Comparison of ENCODE assay signal across 15 cellular contexts in genomic region chr13:110281736-110282135, GRCh38. TPM values are rescaled to one million over a fixed set of nuclear protein-coding genes. Genes with fewer than 3 reads are reported as not detected.
A peak's percentile ranks its signal among the peaks of the same experiment; 100 is the strongest.
DNase-seq lines count a peak whose midpoint lies in the region; ATAC-seq and TF ChIP-seq lines count a peak whose summit lies in the region.
"Had no signal": no experiment of that assay in that cellular context is flagged by ENCODE, and none has a peak within 500 bp of the region (broad histone marks: within the 10 kb centered on the region; RNA-seq: fewer than 3 reads in every experiment).

No MANE protein-coding gene starts in this region.

- no TSS peak for BruUV-seq in IMR-90 (replicated peaks; lab: Mats Ljungman, UMichigan)

- H2BK120ac ChIP-seq in IMR-90 (ENCODE audit: low read depth, low read length): no peak overlapping the region

- H3K79me1 ChIP-seq in IMR-90 (ENCODE audit: low read depth in 1 of 2, low read length in 2 of 2): peaks cover 29 to 92% of the 10 kb centered on the region in 2 experiments

- no peak overlapping the region for H2BK20ac ChIP-seq in IMR-90 (ENCODE audit: low read depth, low read length)

- H3K4me1 Mint-ChIP-seq in chondrocyte (ENCODE audit: low read depth) (peaks cover 98% of the 10 kb centered on the region), mesothelial cell of epicardium (peaks cover 6% of the 10 kb centered on the region)
- H3K4me1 Mint-ChIP-seq: CD8-positive, alpha-beta memory T cell had no signal

- no peak overlapping the region for H4K8ac ChIP-seq in IMR-90 (ENCODE audit: low read depth in 2 of 2, low read length in 2 of 2)

- dilution Hi-C loops in IMR-90 (cut with HindIII; ENCODE audit: low sequenced_read_pairs, unreplicated experiment): no loop called here

- WGBS in IMR-90 (ENCODE audit: extremely low coverage in 2 of 2, insufficient read length in 1 of 2), 2 experiments: 93% methylated on average over 3 of the region's 5 CpGs; no CpG with 5 or more reads in 1 of the 2 experiments

- H3K4me1 ChIP-seq in IMR-90 (ENCODE audit: control insufficient read depth, insufficient read depth, low read length): peaks cover 26% of the 10 kb centered on the region
- H3K4me1 ChIP-seq in muscle layer of duodenum (ENCODE audit: control insufficient read depth in 1 of 2, insufficient read depth in 2 of 2, low read length in 2 of 2): peaks cover 8 to 60% of the 10 kb centered on the region in 2 donors
- H3K4me1 ChIP-seq in stomach smooth muscle (ENCODE audit: control insufficient read depth, insufficient read depth, low read length): peaks cover 56% of the 10 kb centered on the region

- no peak overlapping the region for H3K14ac ChIP-seq in IMR-90 (replicated peaks; ENCODE audit: low read depth, low read length)

- H3K9me3 ChIP-seq in IMR-90 (ENCODE audit: control insufficient read depth, insufficient read depth, low read length) (no peaks in the 10 kb centered on the region), muscle layer of duodenum (ENCODE audit: control insufficient read depth in 1 of 2, low read length in 2 of 2) (no peaks in the 10 kb centered on the region), stomach smooth muscle (ENCODE audit: control insufficient read depth in 2 of 2, low read length in 2 of 2) (no peaks in the 10 kb centered on the region)
- H3K9me3 ChIP-seq: Peyer's patch had no signal

- no peak overlapping the region for H3K18ac ChIP-seq in IMR-90 (ENCODE audit: low read depth, low read length)

- H3K36me3 Mint-ChIP-seq in chondrocyte (ENCODE audit: low read depth) (peaks cover 21% of the 10 kb centered on the region), mesothelial cell of epicardium (no peaks in the 10 kb centered on the region)
- H3K36me3 Mint-ChIP-seq: CD8-positive, alpha-beta memory T cell had no signal

- no peak overlapping the region for H2AFZ ChIP-seq in IMR-90 (replicated peaks; ENCODE audit: low read length, poor library complexity)

- ATAC-seq in IMR-90 (ENCODE audit: low read depth) (no peak), HG02763 (IDR thresholded peaks at IDR 0.05; ENCODE audit: unreplicated experiment) (no peak), GM18519 (IDR thresholded peaks at IDR 0.05; ENCODE audit: low FRiP score, unreplicated experiment) (no peak)

- no peak overlapping the region for H2BK15ac ChIP-seq in IMR-90 (ENCODE audit: low read depth, low read length)

- H3K4me3 Mint-ChIP-seq in chondrocyte (ENCODE audit: unreplicated experiment) (no peak overlapping the region), mesothelial cell of epicardium (no peak overlapping the region)
- H3K4me3 Mint-ChIP-seq: CD8-positive, alpha-beta memory T cell; HFFc6 had no signal

- H3K9me3 Mint-ChIP-seq in chondrocyte (ENCODE audit: low read depth) (no peaks in the 10 kb centered on the region), mesothelial cell of epicardium (no peaks in the 10 kb centered on the region)
- H3K9me3 Mint-ChIP-seq: CD8-positive, alpha-beta memory T cell; HFFc6 had no signal

- H2BK5ac ChIP-seq in IMR-90 (ENCODE audit: low read depth, low read length, poor library complexity, severe bottlenecking): no peak overlapping the region

- CTCF ChIA-PET in IMR-90 (lab: Yijun Ruan, JAX): interaction anchor here (0.5 to 0.6 kb wide), 2 partner anchors 14 to 36 kb away, joined by 3 read pairs; no protein-coding TSS in a partner anchor

- H3K4me2 ChIP-seq in IMR-90 (ENCODE audit: low read depth, low read length): no peak overlapping the region

- H3K9ac ChIP-seq in IMR-90 (ENCODE audit: low read depth, low read length) (no peak overlapping the region), stomach smooth muscle (ENCODE audit: low read length in 2 of 2) (no peak overlapping the region)

- H3K4me3 ChIP-seq in IMR-90 (ENCODE audit: insufficient read depth, low read depth, low read length) (no peak overlapping the region), muscle layer of duodenum (ENCODE audit: low read depth in 1 of 2, low read length in 2 of 2) (no peak overlapping the region), stomach smooth muscle (ENCODE audit: low read length in 2 of 2) (peak overlapping the region in 1 of 2 donors; percentile 40)
- H3K4me3 ChIP-seq: Peyer's patch had no signal

- no peaks in the 10 kb centered on the region for H3K27me3 Mint-ChIP-seq in chondrocyte (ENCODE audit: low read depth)
- no peaks in the 10 kb centered on the region for H3K27me3 Mint-ChIP-seq in mesothelial cell of epicardium (ENCODE audit: low read depth)

- DNase-seq in IMR-90 (no peak), chondrocyte (ENCODE audit: low spot score) (no peak), AG08395 (ENCODE audit: low spot score) (no peak), mesothelial cell of epicardium (ENCODE audit: low spot score in 2 of 2, unreplicated experiment in 2 of 2) (no peak)
- DNase-seq: CD8-positive, alpha-beta memory T cell; HFFc6; NCI-H1417 treated with DMSO at 0.1 percent for 48 hours; NCI-H2029; NCI-H2171 treated with DMSO at 0.1 percent for 48 hours; NCI-H774; Peyer's patch had no signal

- H3K36me3 ChIP-seq in IMR-90 (ENCODE audit: control insufficient read depth, insufficient read depth, low read length) (peaks cover 34% of the 10 kb centered on the region), muscle layer of duodenum (ENCODE audit: control insufficient read depth in 1 of 2, insufficient read depth in 2 of 2, low read length in 2 of 2) (no peaks in the 10 kb centered on the region), stomach smooth muscle (ENCODE audit: control insufficient read depth in 2 of 2, insufficient read depth in 2 of 2, low read length in 2 of 2) (peaks cover 0 to 8% of the 10 kb centered on the region in 2 donors)
- H3K36me3 ChIP-seq: Peyer's patch had no signal

- H3K4ac ChIP-seq in IMR-90 (ENCODE audit: low read depth, low read length): no peak overlapping the region

- H3K27ac Mint-ChIP-seq in chondrocyte (ENCODE audit: unreplicated experiment): peak overlapping the region; percentile 87
- H3K27ac Mint-ChIP-seq in mesothelial cell of epicardium: no peak overlapping the region
- H3K27ac Mint-ChIP-seq: CD8-positive, alpha-beta memory T cell; HFFc6 had no signal

- no peak overlapping the region for H2AK9ac ChIP-seq in IMR-90 (replicated peaks; ENCODE audit: low read depth, low read length, poor library complexity)

- H3K27me3 ChIP-seq in IMR-90 (ENCODE audit: control insufficient read depth, insufficient read depth, low read length) (no peaks in the 10 kb centered on the region), muscle layer of duodenum (ENCODE audit: low read depth, low read length) (no peaks in the 10 kb centered on the region), stomach smooth muscle (ENCODE audit: control insufficient read depth in 1 of 2, insufficient read depth in 2 of 2, low read length in 2 of 2) (no peaks in the 10 kb centered on the region)
- H3K27me3 ChIP-seq: Peyer's patch had no signal

- H4K20me1 ChIP-seq in IMR-90 (ENCODE audit: insufficient read depth, low read length): peaks cover 96% of the 10 kb centered on the region

- no peak overlapping the region for H3K27ac ChIP-seq in IMR-90 (ENCODE audit: insufficient read depth, low read length)
- peak overlapping the region; percentile 9 for H3K27ac ChIP-seq in muscle layer of duodenum (ENCODE audit: low read length)
- H3K27ac ChIP-seq in stomach smooth muscle (ENCODE audit: low read length): peak overlapping the region; percentile 13

- no peak overlapping the region for H2AK5ac ChIP-seq in IMR-90 (ENCODE audit: low read depth, low read length)

- H4K5ac ChIP-seq in IMR-90 (ENCODE audit: low read depth, low read length): no peak overlapping the region

- no peak for TF ChIP-seq CTCF in IMR-90 (conservative IDR thresholded peaks at IDR 0.05; ENCODE audit: low read depth, low read length)
- no peak for TF ChIP-seq CTCF in chondrocyte (IDR thresholded peaks at IDR 0.05)
- TF ChIP-seq CTCF in mesothelial cell of epicardium (IDR thresholded peaks at IDR 0.05; ENCODE audit: unreplicated experiment): no peak

- in situ Hi-C loops in IMR-90 (cut with MboI; ENCODE audit: low sequenced_read_pairs): no loop called here

- H3K23ac ChIP-seq in IMR-90 (ENCODE audit: low read depth, low read length): 0 out of 2 replicates have a peak overlapping the region, but pooled peaks have one; percentile 28

- TF ChIP-seq POLR2A in IMR-90 (IDR thresholded peaks at IDR 0.05; ENCODE audit: low read depth, low read length): no peak

- H3K56ac ChIP-seq in IMR-90 (ENCODE audit: extremely low read depth, insufficient read depth, low read length): no peak overlapping the region

- intact Hi-C loops in IMR-90 (cut with micrococcal nuclease): no loop called here

- POLR2A ChIA-PET in IMR-90 (lab: Charles Lee; ENCODE audit: unreplicated experiment): no interaction called here

- H4K91ac ChIP-seq in IMR-90 (ENCODE audit: insufficient read depth, low read depth, low read length): no peak overlapping the region

- H3K9me1 ChIP-seq in IMR-90 (ENCODE audit: insufficient read depth, low read length): peaks cover 55% of the 10 kb centered on the region

- TF ChIP-seq RAD21 in IMR-90 (IDR thresholded peaks at IDR 0.05; ENCODE audit: low read length): no peak

TF ChIP-seq in IMR-90, 13 proteins besides CTCF, POLR2A, EP300 and RAD21:
- no peak for TF ChIP-seq MXI1 (IDR thresholded peaks at IDR 0.05; ENCODE audit: borderline replicate concordance, low read depth, low read length)
- TF ChIP-seq, protein P1, sequence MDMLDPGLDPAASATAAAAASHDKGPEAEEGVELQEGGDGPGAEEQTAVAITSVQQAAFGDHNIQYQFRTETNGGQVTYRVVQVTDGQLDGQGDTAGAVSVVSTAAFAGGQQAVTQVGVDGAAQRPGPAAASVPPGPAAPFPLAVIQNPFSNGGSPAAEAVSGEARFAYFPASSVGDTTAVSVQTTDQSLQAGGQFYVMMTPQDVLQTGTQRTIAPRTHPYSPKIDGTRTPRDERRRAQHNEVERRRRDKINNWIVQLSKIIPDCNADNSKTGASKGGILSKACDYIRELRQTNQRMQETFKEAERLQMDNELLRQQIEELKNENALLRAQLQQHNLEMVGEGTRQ (IDR thresholded peaks at IDR 0.05; ENCODE audit: low read depth, low read length): no peak

RNA-seq across cellular contexts. Expression of gene COL4A1, which starts 25.2 kb away (rescaled TPM):
- total RNA-seq in IMR-90 (2012; rRNA removed) (230 and 263 TPM in 2 replicates), chondrocyte (2,319 to 5,210 TPM (median 5,209 TPM) in 3 replicates), mesothelial cell of epicardium (341 to 362 TPM (median 347 TPM) in 3 replicates)
- polyA plus RNA-seq in IMR-90 (2012; rRNA removed): 301 and 337 TPM in 2 replicates
- 173 and 272 TPM in 2 replicates for polyA plus RNA-seq in IMR-90 (2012; cell fraction: cytosol; rRNA removed)
- polyA plus RNA-seq in IMR-90 (2012; cell fraction: nucleus; rRNA removed; ENCODE audit: low replicate concordance): 217 and 287 TPM in 2 replicates
- total RNA-seq: CD8-positive, alpha-beta memory T cell had no signal
- polyA plus RNA-seq: CD8-positive, alpha-beta memory T cell had no signal

RNA-seq across cellular contexts. Expression of gene COL4A2, which starts 25.3 kb away (rescaled TPM):
- total RNA-seq in IMR-90 (2012; rRNA removed): 90.7 and 97.5 TPM in 2 replicates
- polyA plus RNA-seq in IMR-90 (2012; rRNA removed): 457 and 533 TPM in 2 replicates
- polyA plus RNA-seq in IMR-90 (2012; cell fraction: cytosol; rRNA removed): 220 and 733 TPM in 2 replicates
- 553 and 1,147 TPM in 2 replicates for polyA plus RNA-seq in IMR-90 (2012; cell fraction: nucleus; rRNA removed; ENCODE audit: low replicate concordance)
- total RNA-seq in chondrocyte: 1,370 to 2,411 TPM (median 2,366 TPM) in 3 replicates
- total RNA-seq in mesothelial cell of epicardium: 432 to 469 TPM (median 449 TPM) in 3 replicates
- total RNA-seq: CD8-positive, alpha-beta memory T cell had no signal
- polyA plus RNA-seq: CD8-positive, alpha-beta memory T cell had no signal
